Comparison of ENCODE assay signal across 8 cellular contexts in the genomic region with DNA sequence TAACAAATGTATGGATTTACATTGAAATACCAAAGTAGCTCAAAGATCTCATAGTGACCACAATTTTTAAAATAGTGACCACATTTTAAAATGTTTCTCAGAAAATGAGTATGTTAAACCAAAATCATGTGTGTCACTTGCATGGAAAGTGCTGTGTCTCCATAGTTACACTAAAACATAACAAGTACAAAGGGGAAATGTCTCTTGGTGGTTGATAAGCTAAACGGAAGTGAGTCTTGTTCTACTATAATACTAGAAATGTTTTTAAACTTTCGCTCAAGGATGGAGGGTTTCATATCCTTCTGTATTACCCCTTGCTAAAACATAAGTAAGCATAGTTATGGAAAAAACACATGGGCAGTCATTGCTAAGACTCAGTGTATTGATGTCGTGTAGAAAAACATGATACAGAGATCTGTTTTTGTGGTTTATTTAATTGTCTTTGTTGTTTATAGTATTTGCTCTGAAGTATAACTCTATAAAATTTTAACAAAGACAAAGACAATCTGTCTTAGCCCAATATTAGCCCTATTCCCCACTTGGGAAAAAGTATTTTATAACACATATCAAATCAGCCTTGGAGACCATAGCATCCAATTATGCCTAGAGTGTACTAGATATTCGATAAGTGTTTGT. TPM values are rescaled to one million over a fixed set of nuclear protein-coding genes. Genes with fewer than 3 reads are reported as not detected.
DNase-seq lines count a peak whose midpoint lies in the region; ATAC-seq and TF ChIP-seq lines count a peak whose summit lies in the region.

No MANE protein-coding gene starts in this region.

- intact Hi-C loops in mammary epithelial cell (cut with micrococcal nuclease): no loop called here

- no peak for TF ChIP-seq CTCF in mammary epithelial cell (conservative IDR thresholded peaks at IDR 0.05 in 1 of 2, IDR thresholded peaks at IDR 0.05 in 1 of 2; ENCODE audit: extremely low read depth in 1 of 2, insufficient read depth in 1 of 2, low read depth in 1 of 2, low read length in 2 of 2)

- H3K4me3 Mint-ChIP-seq in effector memory CD8-positive, alpha-beta T cell: peak overlapping the region; percentile 70 to 76

- H2BK120ac ChIP-seq in mesendoderm (ENCODE audit: low read depth, low read length): no peak overlapping the region

- H3K27ac ChIP-seq in mammary epithelial cell (ENCODE audit: insufficient read depth, low read depth, low read length) (no peak overlapping the region), mesendoderm (ENCODE audit: low read depth, low read length) (no peak overlapping the region)

- CTCF ChIA-PET in mammary epithelial cell (lab: Charles Lee; ENCODE audit: low non-redundant PET): no interaction called here

- H2AK5ac ChIP-seq in mesendoderm (ENCODE audit: low read length): no peak overlapping the region

- peaks cover 31 to 41% of the 10 kb centered on the region in 2 donors for H3K4me1 Mint-ChIP-seq in effector memory CD8-positive, alpha-beta T cell (ENCODE audit: low read depth in 2 of 2)

- no peak overlapping the region for H3K56ac ChIP-seq in mesendoderm (ENCODE audit: low read length)

- H3K79me1 ChIP-seq in mesendoderm (ENCODE audit: low read length): no peaks in the 10 kb centered on the region

- DNase-seq in GF-D8 (lab: John Stamatoyannopoulos, UW) (peak; percentile 89), LHCN-M2 (ENCODE audit: low read depth) (peak; percentile 16), mammary epithelial cell (no peak), mesendoderm (no peak), mucosa of gallbladder (ENCODE audit: low spot score) (no peak)
- peak in 1 of 3 experiments; percentile 19 for DNase-seq in effector memory CD8-positive, alpha-beta T cell

- H3K27me3 Mint-ChIP-seq in effector memory CD8-positive, alpha-beta T cell: no peaks in the 10 kb centered on the region

- H3K27me3 ChIP-seq in mammary epithelial cell (ENCODE audit: insufficient read depth, low read length) (no peaks in the 10 kb centered on the region), mesendoderm (ENCODE audit: insufficient read depth, low read length, poor library complexity) (no peaks in the 10 kb centered on the region)

- ATAC-seq in GM21526 (IDR thresholded peaks at IDR 0.05; ENCODE audit: low FRiP score, unreplicated experiment) (peak; percentile 65), HG02588 (IDR thresholded peaks at IDR 0.05; ENCODE audit: unreplicated experiment) (no peak)
- peak; percentile 95 for ATAC-seq in effector memory CD8-positive, alpha-beta T cell (replicated peaks)

- no peak overlapping the region for H2BK15ac ChIP-seq in mesendoderm (replicated peaks; ENCODE audit: low read depth)

- no peak overlapping the region for H4K8ac ChIP-seq in mesendoderm (ENCODE audit: low read depth, low read length)

- H3K4me3 ChIP-seq in mammary epithelial cell (replicated peaks in 1 of 3; ENCODE audit: insufficient read depth in 1 of 3, low read depth in 2 of 3, low read length in 3 of 3): no peak overlapping the region
- no peak overlapping the region for H3K4me3 ChIP-seq in mesendoderm (ENCODE audit: low read length)

- no TSS peak for BruUV-seq in mammary epithelial cell (replicated peaks; lab: Mats Ljungman, UMichigan)

- peaks cover 14% of the 10 kb centered on the region for H3K36me3 Mint-ChIP-seq in effector memory CD8-positive, alpha-beta T cell (ENCODE audit: insufficient read depth)

- in situ Hi-C loops in mammary epithelial cell (cut with MboI; ENCODE audit: low sequenced_read_pairs in 2 of 2): no loop called here

- H3K18ac ChIP-seq in mesendoderm (ENCODE audit: low read length): no peak overlapping the region

- H3K36me3 ChIP-seq in mammary epithelial cell (ENCODE audit: insufficient read depth, low read length): no peaks in the 10 kb centered on the region
- H3K36me3 ChIP-seq in mesendoderm (ENCODE audit: control insufficient read depth, insufficient read depth, low read length): no peaks in the 10 kb centered on the region

- H2AFZ ChIP-seq in mammary epithelial cell (ENCODE audit: low read depth, low read length): no peak overlapping the region

- no peak overlapping the region for H2BK5ac ChIP-seq in mesendoderm (ENCODE audit: low read length)

- H4K20me1 ChIP-seq in mammary epithelial cell (ENCODE audit: insufficient read depth, low read length): no peaks in the 10 kb centered on the region

- H3K23ac ChIP-seq in mesendoderm (ENCODE audit: low read length): no peak overlapping the region

- H3K79me2 ChIP-seq in mammary epithelial cell (ENCODE audit: insufficient read depth, low read length) (no peaks in the 10 kb centered on the region), mesendoderm (ENCODE audit: control insufficient read depth, insufficient read depth, low read length) (no peaks in the 10 kb centered on the region)

- H3K4ac ChIP-seq in mesendoderm (ENCODE audit: low read depth, low read length): no peak overlapping the region

- peaks cover 0 to 9% of the 10 kb centered on the region in 2 donors for H3K9me3 Mint-ChIP-seq in effector memory CD8-positive, alpha-beta T cell

- no peaks in the 10 kb centered on the region for H3K9me3 ChIP-seq in mammary epithelial cell (replicated peaks; ENCODE audit: insufficient read depth, low read length)

- H3K4me1 ChIP-seq in mammary epithelial cell (ENCODE audit: insufficient read depth, low read length) (no peaks in the 10 kb centered on the region), mesendoderm (ENCODE audit: control insufficient read depth, low read depth, low read length) (no peaks in the 10 kb centered on the region)

- H4K5ac ChIP-seq in mesendoderm (ENCODE audit: low read length): no peak overlapping the region

- H3K9ac ChIP-seq in mammary epithelial cell (ENCODE audit: insufficient read depth, low read length): no peak overlapping the region
- no peak overlapping the region for H3K9ac ChIP-seq in mesendoderm (ENCODE audit: low read length)

- dilution Hi-C loops in mammary epithelial cell (cut with HindIII; ENCODE audit: low sequenced_read_pairs): no loop called here

- 74% methylated on average over 4 of the region's 4 CpGs for WGBS in mammary epithelial cell (ENCODE audit: low coverage, missing lambda C conversion rate)
- WGBS in mesendoderm (ENCODE audit: extremely low coverage, insufficient coverage, low lambda C conversion rate): no CpG with 5 or more reads among the region's 4 CpGs

- H3K4me2 ChIP-seq in mammary epithelial cell (ENCODE audit: insufficient read depth, low read depth, low read length) (no peak overlapping the region), mesendoderm (ENCODE audit: low read length) (no peak overlapping the region)

- H3K27ac Mint-ChIP-seq in effector memory CD8-positive, alpha-beta T cell: peak overlapping the region; percentile 93 to 98

RNA-seq across cellular contexts. Expression of gene DENND4A, which starts 27.0 kb away (rescaled TPM):
- total RNA-seq in LHCN-M2 (2014; rRNA removed) (7.8 and 16.4 TPM in 2 replicates), mammary epithelial cell (10 to 100 TPM; 16.8 to 21.7 TPM), mucosa of gallbladder (26.9 TPM)
- 2.5 TPM for polyA plus RNA-seq in LHCN-M2 (2012)
- polyA plus RNA-seq in mammary epithelial cell: 6.1 TPM
- 24.7 TPM for polyA minus RNA-seq in mammary epithelial cell
- polyA plus RNA-seq in mesendoderm (2013, experiment 1 of 2): 1.9 TPM
- polyA plus RNA-seq in mesendoderm (2013, experiment 2 of 2): 1.9 TPM

RNA-seq across cellular contexts. Expression of gene RAB11A, which starts 50.2 kb away (rescaled TPM):
- total RNA-seq in LHCN-M2 (2014; rRNA removed) (219 and 243 TPM in 2 replicates), mammary epithelial cell (100 to 1,000 TPM; 215 to 220 TPM), mucosa of gallbladder (250 TPM)
- 193 TPM for polyA plus RNA-seq in LHCN-M2 (2012)
- 498 TPM for polyA plus RNA-seq in mammary epithelial cell
- 220 TPM for polyA minus RNA-seq in mammary epithelial cell
- 280 TPM for polyA plus RNA-seq in mesendoderm (2013, experiment 1 of 2)
- 273 TPM for polyA plus RNA-seq in mesendoderm (2013, experiment 2 of 2)

Comparison
In these comparisons a context has a peak if more than half of its experiments do, and no peak if none do; other contexts are left out.
1. DNase-seq: peak in GF-D8 (single experiment) and LHCN-M2 (single experiment); none in mammary epithelial cell (single experiment), mesendoderm (single experiment) and mucosa of gallbladder (single experiment).